Comparison of ENCODE assay signal across 9 cellular contexts in the genomic region with DNA sequence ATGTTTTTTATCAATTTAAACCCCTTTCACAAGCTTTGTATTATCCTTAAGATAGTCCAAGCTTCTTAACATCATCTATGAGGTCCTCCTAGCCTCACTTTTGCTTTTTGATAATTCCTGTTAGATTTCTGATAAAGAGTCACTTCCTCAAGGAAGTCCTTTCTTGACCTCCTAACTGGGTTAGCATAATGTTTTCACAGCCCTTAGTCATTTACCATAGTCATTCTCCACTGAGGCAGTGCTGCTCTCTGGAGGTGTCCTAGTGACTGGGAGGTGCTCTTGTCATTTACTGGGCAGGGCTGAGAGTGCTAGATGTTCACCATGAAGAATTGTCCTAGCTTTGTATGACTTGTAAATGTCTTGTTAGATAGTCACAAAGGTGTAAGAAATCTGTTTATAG.
DNase-seq lines count a peak whose midpoint lies in the region; TF ChIP-seq lines count a peak whose summit lies in the region.
"Had no signal": no experiment of that assay in that cellular context is flagged by ENCODE, and none has a peak within 500 bp of the region (broad histone marks: within the 10 kb centered on the region; RNA-seq: fewer than 3 reads in every experiment).

No MANE protein-coding gene starts in this region.

- no peak overlapping the region for H3K4me3 Mint-ChIP-seq in dendritic cell treated with granulocyte-macrophage colony-stimulating factor and Interleukin-4, amounts not matched to agents 40 ng/mL and 50 ng/mL, for 4 days

- H3K4me1 Mint-ChIP-seq in dendritic cell treated with granulocyte-macrophage colony-stimulating factor and Interleukin-4, amounts not matched to agents 40 ng/mL and 50 ng/mL, for 4 days (ENCODE audit: low read depth) = peaks cover 44% of the 10 kb centered on the region

- peak; percentile 18 for DNase-seq in GM13976 (ENCODE audit: low spot score)
- DNase-seq in NAMALWA (ENCODE audit: low spot score) = peak; percentile 19
- DNase-seq in NCI-H2107 treated with DMSO at 0.1 percent for 48 hours (lab: John Stamatoyannopoulos, UW; ENCODE audit: unreplicated experiment) = no peak
- no peak for DNase-seq in DMS114 treated with DMSO at 0.1 percent for 48 hours (lab: John Stamatoyannopoulos, UW; ENCODE audit: unreplicated experiment)
- no peak for DNase-seq in activated effector memory CD4-positive, alpha-beta T cell treated with Interleukin-2 at 50 U/mL for 16 hours
- no peak for DNase-seq in NCI-H82 treated with DMSO at 0.1 percent for 48 hours (lab: John Stamatoyannopoulos, UW; ENCODE audit: unreplicated experiment)
- DNase-seq: NCI-H82 had no signal

- no peak overlapping the region for H3K4me3 ChIP-seq in neutrophil (ENCODE audit: low read depth in 1 of 2, low read length in 1 of 2)

- TF ChIP-seq CTCF in GM13976 (IDR thresholded peaks at IDR 0.05; ENCODE audit: borderline replicate concordance, control extremely low read depth, extremely low read depth, insufficient read depth, missing control alignments) (no peak), neutrophil (IDR thresholded peaks at IDR 0.05) (no peak)

- H3K9me3 ChIP-seq in neutrophil = no peaks in the 10 kb centered on the region

- H3K27me3 Mint-ChIP-seq in dendritic cell treated with granulocyte-macrophage colony-stimulating factor and Interleukin-4, amounts not matched to agents 40 ng/mL and 50 ng/mL, for 4 days = no peaks in the 10 kb centered on the region

- H3K36me3 ChIP-seq in neutrophil = no peaks in the 10 kb centered on the region

- peak overlapping the region; percentile 67 for H3K27ac ChIP-seq in neutrophil

- peak overlapping the region; percentile 12 for H3K27ac Mint-ChIP-seq in dendritic cell treated with granulocyte-macrophage colony-stimulating factor and Interleukin-4, amounts not matched to agents 40 ng/mL and 50 ng/mL, for 4 days

- intact Hi-C loops in dendritic cell treated with granulocyte-macrophage colony-stimulating factor and Interleukin-4, amounts not matched to agents 40 ng/mL and 50 ng/mL, for 4 days (cut with micrococcal nuclease) = no loop called here

- in situ Hi-C loops in GM13976 (cut with MboI; ENCODE audit: low sequenced_read_pairs, unreplicated experiment) = no loop called here

- no peaks in the 10 kb centered on the region for H3K9me3 Mint-ChIP-seq in dendritic cell treated with granulocyte-macrophage colony-stimulating factor and Interleukin-4, amounts not matched to agents 40 ng/mL and 50 ng/mL, for 4 days

- H3K27me3 ChIP-seq in neutrophil = no peaks in the 10 kb centered on the region

- H3K36me3 Mint-ChIP-seq in dendritic cell treated with granulocyte-macrophage colony-stimulating factor and Interleukin-4, amounts not matched to agents 40 ng/mL and 50 ng/mL, for 4 days (ENCODE audit: low read depth) = peaks cover under 1% of the 10 kb centered on the region

- peaks cover 50 to 56% of the 10 kb centered on the region in 2 experiments for H3K4me1 ChIP-seq in neutrophil (ENCODE audit: control insufficient read depth in 1 of 2, insufficient read depth in 1 of 2, low read depth in 1 of 2, low read length in 1 of 2)

Comparison
In these comparisons a context has a peak if more than half of its experiments do, and no peak if none do; other contexts are left out.
1. DNase-seq: peak in GM13976 (single experiment) and NAMALWA (single experiment); none in NCI-H2107 treated with DMSO at 0.1 percent for 48 hours (single experiment), DMS114 treated with DMSO at 0.1 percent for 48 hours (single experiment), activated effector memory CD4-positive, alpha-beta T cell treated with Interleukin-2 at 50 U/mL for 16 hours (single experiment) and NCI-H82 treated with DMSO at 0.1 percent for 48 hours (single experiment).